20 cellular contexts compared by ENCODE assay signal in genomic region chr17:72574675-72575510, GRCh38.
DNase-seq lines count a peak whose midpoint lies in the region; ATAC-seq, FAIRE-seq and TF ChIP-seq lines count a peak whose summit lies in the region.
"Had no signal": no experiment of that assay in that cellular context is flagged by ENCODE, and none has a peak within 500 bp of the region (broad histone marks: within the 10 kb centered on the region; RNA-seq: fewer than 3 reads in every experiment).

No MANE protein-coding gene starts in this region.

- no peak for TF ChIP-seq POLR2A in HepG2 (IDR thresholded peaks at IDR 0.05; ENCODE audit: insufficient read depth in 1 of 2, low read depth in 2 of 2, low read length in 2 of 2)
- no peak for TF ChIP-seq POLR2A in right lobe of liver (IDR thresholded peaks at IDR 0.05)

- H2BK120ac ChIP-seq in neuronal stem cell (ENCODE audit: low read depth, low read length): peak overlapping the region; percentile 73

- no peak for TF ChIP-seq RAD21 in HepG2 (CRISPR knock-in tag; IDR thresholded peaks at IDR 0.05)

- no peaks in the 10 kb centered on the region; the same call in 1 of the 2 replicates for H4K20me1 ChIP-seq in HepG2 (ENCODE audit: insufficient read depth, low read length)

- H2AK5ac ChIP-seq in neuronal stem cell (ENCODE audit: low read depth, low read length): peak overlapping the region; percentile 87

- intact Hi-C loops in HepG2 (cut with micrococcal nuclease; ENCODE audit: unreplicated experiment): loop anchor here (5.0 kb wide), 1 partner anchor 57 kb away; no protein-coding TSS in a partner anchor
- intact Hi-C loops in right lobe of liver (cut with DNase I): no loop called here
- intact Hi-C loops in dorsolateral prefrontal cortex (cut with DNase I): loop anchor here in 1 of 2 donors (5.0 kb wide), 1 partner anchor 37 kb away; no protein-coding TSS in a partner anchor

- H3K4me2 ChIP-seq in HepG2 (ENCODE audit: low read depth, low read length): peak overlapping the region; percentile 68
- no peak overlapping the region for H3K4me2 ChIP-seq in neuronal stem cell (ENCODE audit: insufficient read depth, low read length, poor library complexity, severe bottlenecking)

- H2BK12ac ChIP-seq in neuronal stem cell (ENCODE audit: low read length): peak overlapping the region; percentile 89

- FAIRE-seq in HepG2 (lab: Jason Lieb, UNC): peak; percentile 39
- FAIRE-seq: D721Med, H54 had no signal

- peak overlapping the region; percentile 19 for H4K91ac ChIP-seq in neuronal stem cell (ENCODE audit: low read depth, low read length, poor library complexity)

- H3K9me3 ChIP-seq in HepG2 (ENCODE audit: low read length) (no peaks in the 10 kb centered on the region), right lobe of liver (no peaks in the 10 kb centered on the region), neuronal stem cell (replicated peaks in 1 of 2; ENCODE audit: control insufficient read depth in 2 of 2, insufficient read depth in 1 of 2, low read depth in 1 of 2, low read length in 2 of 2) (no peaks in the 10 kb centered on the region)
- H3K9me3 ChIP-seq: SJSA1 had no signal

- H3K4me1 ChIP-seq in HepG2 (ENCODE audit: insufficient read depth, low read length) (peaks cover 100% of the 10 kb centered on the region), right lobe of liver (no peaks in the 10 kb centered on the region), neuronal stem cell (ENCODE audit: control insufficient read depth in 2 of 2, insufficient read depth in 1 of 2, low read depth in 1 of 2, low read length in 2 of 2) (peaks cover 13 to 46% of the 10 kb centered on the region in 2 donors)
- H3K4me1 ChIP-seq: SJSA1 had no signal

- H3K79me1 ChIP-seq in neuronal stem cell (ENCODE audit: low read depth, low read length): peaks cover 5% of the 10 kb centered on the region

- DNase-seq in HepG2 (ENCODE audit: low spot score): no peak
- DNase-seq in right lobe of liver: no peak
- no peak for DNase-seq in dorsolateral prefrontal cortex
- no peak for DNase-seq in neuronal stem cell (ENCODE audit: low spot score)
- DNase-seq in amygdala (lab: John Stamatoyannopoulos, UW): no peak
- DNase-seq in NCI-H2029 treated with DMSO at 0.1 percent for 48 hours (lab: John Stamatoyannopoulos, UW): no peak
- DNase-seq in NCI-H82 treated with DMSO at 0.1 percent for 48 hours (lab: John Stamatoyannopoulos, UW; ENCODE audit: unreplicated experiment): no peak
- DNase-seq: GDM1, KBM-7, MM.1S, NCI-H1048, NCI-H1436, NCI-H187 treated with DMSO at 0.1 percent for 48 hours, NCI-H2227 treated with DMSO at 0.1 percent for 48 hours, NCI-H774 had no signal

- H3K36me3 ChIP-seq in HepG2 (replicated peaks in 1 of 2; ENCODE audit: control insufficient read depth in 1 of 2, insufficient read depth in 2 of 2, low read length in 2 of 2) (no peaks in the 10 kb centered on the region; a peak in 1 of 5 replicates), right lobe of liver (no peaks in the 10 kb centered on the region), neuronal stem cell (replicated peaks in 1 of 2; ENCODE audit: control insufficient read depth in 2 of 2, insufficient read depth in 2 of 2, low read length in 2 of 2) (no peaks in the 10 kb centered on the region)
- H3K36me3 ChIP-seq: SJSA1 had no signal

- peak overlapping the region; percentile 63 for H2BK15ac ChIP-seq in neuronal stem cell (ENCODE audit: low read length)

- CTCF ChIA-PET in HepG2 (lab: Yijun Ruan, JAX; ENCODE audit: low intra/inter-chr PET ratio, low total read pairs): no interaction called here

- peak overlapping the region; percentile 62 for H3K9ac ChIP-seq in HepG2 (ENCODE audit: insufficient read depth, low read depth, low read length)
- no peak overlapping the region for H3K9ac ChIP-seq in neuronal stem cell (ENCODE audit: low read depth, low read length, poor library complexity)

- TF ChIP-seq EP300 in HepG2 (IDR thresholded peaks at IDR 0.05; ENCODE audit: low read depth in 2 of 2, low read length in 2 of 2): peak in 1 of 2 experiments; percentile 17; a peak in 1 of 4 replicates
- TF ChIP-seq EP300 in HepG2 (CRISPR knock-in tag; IDR thresholded peaks at IDR 0.05; ENCODE audit: borderline replicate concordance): 0 out of 2 replicates have a peak, but pooled peaks have one; percentile 19

- peak overlapping the region; percentile 84 for H3K18ac ChIP-seq in neuronal stem cell (ENCODE audit: low read length)

- no peak overlapping the region for H4K8ac ChIP-seq in neuronal stem cell (ENCODE audit: low read depth, low read length)

- H3K23ac ChIP-seq in neuronal stem cell (ENCODE audit: low read depth, low read length, poor library complexity): no peak overlapping the region

- H3K27me3 ChIP-seq in HepG2 (ENCODE audit: control insufficient read depth in 1 of 2, insufficient read depth in 2 of 2, low read length in 2 of 2) (no peaks in the 10 kb centered on the region), right lobe of liver (no peaks in the 10 kb centered on the region), dorsolateral prefrontal cortex (peaks cover 0 to 33% (median 4%) of the 10 kb centered on the region in 45 donors), neuronal stem cell (ENCODE audit: control insufficient read depth in 3 of 3, insufficient read depth in 3 of 3, low read depth in 1 of 3, low read length in 3 of 3) (no peaks in the 10 kb centered on the region)
- H3K27me3 ChIP-seq: SJSA1 had no signal

- H3K4me3 ChIP-seq in HepG2 (replicated peaks in 1 of 3; ENCODE audit: insufficient read depth in 1 of 3, low read depth in 2 of 3, low read length in 3 of 3): peak overlapping the region in 1 of 3 experiments; percentile 27; a peak in 1 of 6 replicates
- H3K4me3 ChIP-seq in right lobe of liver: no peak overlapping the region
- no peak overlapping the region for H3K4me3 ChIP-seq in dorsolateral prefrontal cortex
- H3K4me3 ChIP-seq in neuronal stem cell (ENCODE audit: low read length in 2 of 2): no peak overlapping the region
- H3K4me3 ChIP-seq: SJSA1 had no signal

- H2AFZ ChIP-seq in HepG2 (ENCODE audit: low read length) (no peak overlapping the region), neuronal stem cell (ENCODE audit: low read length) (no peak overlapping the region)

- H3K27ac ChIP-seq in HepG2 (ENCODE audit: extremely low read length, insufficient read depth, low read length) (peak overlapping the region; percentile 49), right lobe of liver (no peak overlapping the region), dorsolateral prefrontal cortex (peak overlapping the region in 37 of 59 donors; percentile 4 to 76 (median 45)), neuronal stem cell (replicated peaks; ENCODE audit: low read length) (no peak overlapping the region)
- H3K27ac ChIP-seq: SJSA1 had no signal

- no TSS peak for BruUV-seq in HepG2 (replicated peaks; lab: Mats Ljungman, UMichigan)

- in situ Hi-C loops in HepG2 (cut with HindIII; ENCODE audit: extremely low pct_ligation_motif_present, low pct_unique_long_range_greater_than_20kb): loop anchor here (10.0 to 25.0 kb wide), 2 partner anchors 362 to 620 kb away; partner anchors contain the start of gene COG1

- TF ChIP-seq CTCF in HepG2 (CRISPR knock-in tag; IDR thresholded peaks at IDR 0.05) (peak; percentile 49), right lobe of liver (IDR thresholded peaks at IDR 0.05) (no peak), dorsolateral prefrontal cortex (IDR thresholded peaks at IDR 0.05 in 54 of 56, conservative IDR thresholded peaks at IDR 0.05 in 2 of 56; ENCODE audit: low read depth in 1 of 56, partially characterized antibody in 56 of 56) (no peak)

- POLR2A ChIA-PET in HepG2 (lab: Yijun Ruan, JAX): interaction anchor here (0.6 to 1.7 kb wide), 5 partner anchors 14 to 664 kb away, joined by 3 to 16 read pairs (median 5); no protein-coding TSS in a partner anchor

- 65% methylated on average over 8 of the region's 12 CpGs for WGBS in HepG2 (ENCODE audit: low lambda C conversion rate)
- WGBS in right lobe of liver (ENCODE audit: insufficient coverage, low coverage, low lambda C conversion rate, missing lambda C conversion rate): 49% methylated on average over 6 of the region's 12 CpGs
- no CpG with 5 or more reads among the region's 12 CpGs for WGBS in neuronal stem cell (ENCODE audit: extremely low coverage in 2 of 2, insufficient read length in 2 of 2, insufficient replicate concordance in 1 of 2), 2 donors

- peak overlapping the region; percentile 27 for H3K4ac ChIP-seq in neuronal stem cell (ENCODE audit: low read length)

- no peak overlapping the region for H3K14ac ChIP-seq in neuronal stem cell (ENCODE audit: low read length)

- peak overlapping the region; percentile 77 for H2BK5ac ChIP-seq in neuronal stem cell (ENCODE audit: low read length)

- ATAC-seq in HepG2 (peak; percentile 56), right lobe of liver (no peak), HG03159 (IDR thresholded peaks at IDR 0.05; ENCODE audit: unreplicated experiment) (no peak)
- ATAC-seq: Right ventricle myocardium inferior had no signal

- peaks cover 96% of the 10 kb centered on the region for H3K79me2 ChIP-seq in HepG2 (ENCODE audit: insufficient read depth, low read length)

TF ChIP-seq in HepG2, 621 proteins besides CTCF, POLR2A, EP300 and RAD21 (continues in another document):
- peak; percentile 81 for TF ChIP-seq ZBTB7B (CRISPR knock-in tag; IDR thresholded peaks at IDR 0.05)
- TF ChIP-seq MYPOP (CRISPR knock-in tag; IDR thresholded peaks at IDR 0.05): no peak
- no peak for TF ChIP-seq ZNF644 (CRISPR knock-in tag; IDR thresholded peaks at IDR 0.05; ENCODE audit: low read depth)
- 0 out of 2 replicates have a peak, but pooled peaks have one; percentile 6 for TF ChIP-seq ZNF143 (CRISPR knock-in tag; IDR thresholded peaks at IDR 0.05)
- no peak for TF ChIP-seq ZBTB2 (CRISPR knock-in tag; IDR thresholded peaks at IDR 0.05; ENCODE audit: low read depth)
- peak; percentile 17; the same call in 1 of the 2 replicates for TF ChIP-seq NFKB2 (CRISPR knock-in tag; IDR thresholded peaks at IDR 0.05; ENCODE audit: borderline replicate concordance)

Comparison
In these comparisons a context has a peak if more than half of its experiments do, and no peak if none do; other contexts are left out.
1. H3K27ac ChIP-seq: peak in HepG2 (single experiment) and dorsolateral prefrontal cortex (37 of 59); none in right lobe of liver (0 of 3) and neuronal stem cell (single experiment).